ENCODE assay signal across 1 cellular context in genomic region chr11:87832216-87832615, GRCh38.
TF ChIP-seq lines count a peak whose summit lies in the region.

No MANE protein-coding gene starts in this region.

TF ChIP-seq in GM23338, 12 proteins besides CTCF, POLR2A, EP300 and RAD21 (continued from another document):
- TF ChIP-seq ZNF462 (CRISPR knock-in tag; IDR thresholded peaks at IDR 0.05) (no peak), ZNF331 (CRISPR knock-in tag; IDR thresholded peaks at IDR 0.05; ENCODE audit: low read depth) (no peak), NANOG (IDR thresholded peaks at IDR 0.05; ENCODE audit: borderline replicate concordance) (no peak), ZNF114 (CRISPR knock-in tag; IDR thresholded peaks at IDR 0.05) (no peak), POLR2AphosphoS5 (IDR thresholded peaks at IDR 0.05; ENCODE audit: low read depth) (no peak), CREB1 (CRISPR knock-in tag; IDR thresholded peaks at IDR 0.05; ENCODE audit: low read depth) (no peak), ETS1 (IDR thresholded peaks at IDR 0.05) (no peak)
